In the genomic region with DNA sequence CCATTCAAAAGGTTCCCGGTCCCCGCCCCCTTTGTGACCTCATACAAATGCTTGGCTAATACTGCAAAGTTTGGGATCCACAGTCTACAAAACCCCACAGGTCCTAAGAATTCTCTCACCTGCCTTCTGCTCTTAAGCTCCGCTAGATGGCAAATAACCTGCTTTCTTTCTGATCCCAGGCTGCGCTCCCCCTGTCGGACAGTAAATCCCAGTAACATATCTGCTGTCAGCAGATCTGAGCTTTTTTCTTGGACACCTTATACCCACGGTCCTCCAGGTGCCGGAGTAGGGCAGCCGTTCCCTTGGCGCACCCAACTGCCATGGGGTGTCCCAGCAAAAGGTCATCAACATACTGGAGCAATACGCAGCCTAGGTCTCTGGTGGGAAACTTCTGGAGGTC, we compare ENCODE assay signal across 16 cellular contexts. TPM values are rescaled to one million over a fixed set of nuclear protein-coding genes. Genes with fewer than 3 reads are reported as not detected.
DNase-seq lines count a peak whose midpoint lies in the region; ATAC-seq and TF ChIP-seq lines count a peak whose summit lies in the region.
"Had no signal": no experiment of that assay in that cellular context is flagged by ENCODE, and none has a peak within 500 bp of the region (broad histone marks: within the 10 kb centered on the region; RNA-seq: fewer than 3 reads in every experiment).

No MANE protein-coding gene starts in this region.

- no peak overlapping the region for H3K27ac Mint-ChIP-seq in Calu3 (ENCODE audit: unreplicated experiment)
- H3K27ac Mint-ChIP-seq in stimulated activated effector memory CD8-positive, alpha-beta T cell treated with anti-CD3 and anti-CD28 coated beads, Interleukin-12 subunit alpha, Interleukin-12 subunit beta, amount 100 ng/mL, for 72 hours: no peak overlapping the region
- H3K27ac Mint-ChIP-seq: activated B cell treated with CpG ODN at 0.5 μM for 24 hours; activated naive CD4-positive, alpha-beta T cell treated with anti-CD3 and anti-CD28 coated beads, Interleukin-2, amount 10 ng/mL, durations not matched to agents 7 days and 5 days had no signal

- peak overlapping the region; percentile 21 for H3K27ac ChIP-seq in lower lobe of right lung

- peaks cover 39% of the 10 kb centered on the region for H3K4me1 Mint-ChIP-seq in Calu3 (ENCODE audit: low read depth, unreplicated experiment)
- no peaks in the 10 kb centered on the region for H3K4me1 Mint-ChIP-seq in stimulated activated effector memory CD8-positive, alpha-beta T cell treated with anti-CD3 and anti-CD28 coated beads, Interleukin-12 subunit alpha, Interleukin-12 subunit beta, amount 100 ng/mL, for 72 hours
- H3K4me1 Mint-ChIP-seq: activated B cell treated with CpG ODN at 0.5 μM for 24 hours; activated naive CD4-positive, alpha-beta T cell treated with anti-CD3 and anti-CD28 coated beads, Interleukin-2, amount 10 ng/mL, durations not matched to agents 7 days and 5 days had no signal

- H3K4me3 Mint-ChIP-seq in Calu3 (ENCODE audit: low read depth, unreplicated experiment): no peak overlapping the region
- no peak overlapping the region for H3K4me3 Mint-ChIP-seq in stimulated activated effector memory CD8-positive, alpha-beta T cell treated with anti-CD3 and anti-CD28 coated beads, Interleukin-12 subunit alpha, Interleukin-12 subunit beta, amount 100 ng/mL, for 72 hours
- H3K4me3 Mint-ChIP-seq: activated B cell treated with CpG ODN at 0.5 μM for 24 hours; activated naive CD4-positive, alpha-beta T cell treated with anti-CD3 and anti-CD28 coated beads, Interleukin-2, amount 10 ng/mL, durations not matched to agents 7 days and 5 days had no signal

- TF ChIP-seq CTCF in Calu3 (IDR thresholded peaks at IDR 0.05; ENCODE audit: unreplicated experiment) (peak; percentile 27), lower lobe of right lung (IDR thresholded peaks at IDR 0.05) (peak; percentile 33)

- CTCF ChIA-PET in Calu3 (lab: Charles Lee): interaction anchor here (1.1 to 1.5 kb wide), 2 partner anchors 37 to 40 kb away, joined by 3 to 5 read pairs; no protein-coding TSS in a partner anchor

- no peaks in the 10 kb centered on the region for H3K9me3 ChIP-seq in lower lobe of right lung
- H3K9me3 ChIP-seq: ovary had no signal

- peaks cover 8% of the 10 kb centered on the region for H3K36me3 Mint-ChIP-seq in Calu3 (ENCODE audit: insufficient read depth, unreplicated experiment)
- no peaks in the 10 kb centered on the region for H3K36me3 Mint-ChIP-seq in stimulated activated effector memory CD8-positive, alpha-beta T cell treated with anti-CD3 and anti-CD28 coated beads, Interleukin-12 subunit alpha, Interleukin-12 subunit beta, amount 100 ng/mL, for 72 hours
- H3K36me3 Mint-ChIP-seq: activated naive CD4-positive, alpha-beta T cell treated with anti-CD3 and anti-CD28 coated beads, Interleukin-2, amount 10 ng/mL, durations not matched to agents 7 days and 5 days had no signal

- no peak for ATAC-seq in lower lobe of right lung
- ATAC-seq in stimulated activated effector memory CD8-positive, alpha-beta T cell treated with anti-CD3 and anti-CD28 coated beads, Interleukin-12 subunit alpha, Interleukin-12 subunit beta, amount 100 ng/mL, for 72 hours: no peak
- no peak for ATAC-seq in HG03095 (IDR thresholded peaks at IDR 0.05; ENCODE audit: unreplicated experiment)

- no peaks in the 10 kb centered on the region for H3K27me3 Mint-ChIP-seq in Calu3 (ENCODE audit: unreplicated experiment)

- no peaks in the 10 kb centered on the region for H3K4me1 ChIP-seq in lower lobe of right lung

- peak overlapping the region; percentile 15 for H3K4me3 ChIP-seq in lower lobe of right lung
- H3K4me3 ChIP-seq: ovary had no signal

- no peaks in the 10 kb centered on the region for H3K36me3 ChIP-seq in lower lobe of right lung
- H3K36me3 ChIP-seq: ovary had no signal

- H3K27me3 ChIP-seq in lower lobe of right lung (ENCODE audit: low read depth): peaks cover 16% of the 10 kb centered on the region
- H3K27me3 ChIP-seq: ovary had no signal

- DNase-seq in Calu3: peak; percentile 25
- DNase-seq in LHCN-M2 (ENCODE audit: low read depth): peak; percentile 19
- DNase-seq in SW480 (ENCODE audit: low spot score): peak; percentile 73
- DNase-seq in lower lobe of right lung: no peak
- DNase-seq in inferior parietal cortex (ENCODE audit: extremely low spot score): no peak
- no peak for DNase-seq in stimulated activated effector memory CD8-positive, alpha-beta T cell treated with anti-CD3 and anti-CD28 coated beads, Interleukin-12 subunit alpha, Interleukin-12 subunit beta, amount 100 ng/mL, for 72 hours (ENCODE audit: low spot score in 2 of 2)
- no peak for DNase-seq in NCI-H2107 treated with DMSO at 0.1 percent for 48 hours (lab: John Stamatoyannopoulos, UW; ENCODE audit: unreplicated experiment)
- DNase-seq: activated B cell treated with CpG ODN at 0.5 μM for 24 hours; activated CD8-positive, alpha-beta memory T cell treated with anti-CD3 and anti-CD28 coated beads, Interleukin-2, amount 50 U/mL, for 4 hours; activated naive CD4-positive, alpha-beta T cell treated with anti-CD3 and anti-CD28 coated beads, Interleukin-2, amount 10 ng/mL, durations not matched to agents 7 days and 5 days; DMS153; effector CD8-positive, alpha-beta T cell; NCI-H187; SW 1271 had no signal

- intact Hi-C loops in Calu3 (cut with micrococcal nuclease; ENCODE audit: unreplicated experiment): no loop called here
- intact Hi-C loops in lower lobe of right lung (cut with DNase I): no loop called here

- peaks cover 3% of the 10 kb centered on the region for H3K9me3 Mint-ChIP-seq in Calu3 (ENCODE audit: low read depth, unreplicated experiment)
- H3K9me3 Mint-ChIP-seq in stimulated activated effector memory CD8-positive, alpha-beta T cell treated with anti-CD3 and anti-CD28 coated beads, Interleukin-12 subunit alpha, Interleukin-12 subunit beta, amount 100 ng/mL, for 72 hours: peaks cover 6% of the 10 kb centered on the region

- BruUV-seq in Calu3 (replicated peaks; lab: Mats Ljungman, UMichigan): no TSS peak

RNA-seq across cellular contexts. Expression of gene PPP1R26, which starts 39.0 kb away (rescaled TPM):
- total RNA-seq in Calu3 (2022): 32.1 and 35.1 TPM in 2 replicates
- 8.1 and 9.2 TPM in 2 replicates for total RNA-seq in LHCN-M2 (2014; rRNA removed)
- 5.6 TPM for polyA plus RNA-seq in LHCN-M2 (2012)
- 22.8 TPM for total RNA-seq in lower lobe of right lung

RNA-seq across cellular contexts. Expression of gene MRPS2, which starts 59.9 kb away (rescaled TPM):
- total RNA-seq in Calu3 (2022) (31.9 and 37.7 TPM in 2 replicates), LHCN-M2 (2014; rRNA removed) (52.3 and 54.2 TPM in 2 replicates), lower lobe of right lung (21.9 TPM)
- 41.6 TPM for polyA plus RNA-seq in LHCN-M2 (2012)

Comparison
In these comparisons a context has a peak if more than half of its experiments do, and no peak if none do; other contexts are left out.
1. DNase-seq: peak in Calu3 (single experiment), LHCN-M2 (single experiment) and SW480 (single experiment); none in lower lobe of right lung (single experiment), inferior parietal cortex (single experiment), stimulated activated effector memory CD8-positive, alpha-beta T cell treated with anti-CD3 and anti-CD28 coated beads, Interleukin-12 subunit alpha, Interleukin-12 subunit beta, amount 100 ng/mL, for 72 hours (0 of 2) and NCI-H2107 treated with DMSO at 0.1 percent for 48 hours (single experiment).